In the genomic region with DNA sequence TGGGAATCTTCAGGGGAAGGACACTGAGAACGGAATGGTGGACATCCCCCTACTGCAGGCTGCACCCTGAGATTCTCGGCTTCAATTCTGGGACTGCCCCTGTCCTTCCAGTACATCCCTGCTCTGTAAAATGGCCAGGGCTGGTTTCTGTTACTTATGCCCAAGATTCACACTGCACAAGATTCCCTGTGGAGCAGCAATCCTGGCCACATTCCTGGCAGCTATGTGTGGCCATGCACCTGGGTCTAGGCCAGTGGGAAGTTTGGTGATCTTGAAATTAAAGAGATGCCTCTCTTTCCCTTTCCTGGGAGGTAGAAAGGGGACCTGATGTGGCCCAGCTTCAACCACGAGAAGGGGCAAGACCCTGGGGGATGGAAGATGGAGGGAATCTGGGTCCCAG, we compare ENCODE assay signal across 23 cellular contexts.
"Had no signal": no experiment of that assay in that cellular context is flagged by ENCODE, and none has a peak within 500 bp of the region (broad histone marks: within the 10 kb centered on the region; RNA-seq: fewer than 3 reads in every experiment).

No MANE protein-coding gene starts in this region.

- ATAC-seq: effector memory CD8-positive, alpha-beta T cell; foreskin keratinocyte; gastroesophageal sphincter; heart left ventricle; left cardiac atrium; left lung; left ventricle myocardium superior; lower lobe of right lung; mucosa of descending colon had no signal

- H3K9me3 ChIP-seq: esophagus muscularis mucosa, gastroesophageal sphincter, heart left ventricle, left lung, lower lobe of right lung, mucosa of descending colon had no signal

- H3K27ac Mint-ChIP-seq: dendritic cell treated with granulocyte-macrophage colony-stimulating factor and Interleukin-4, amounts not matched to agents 40 ng/mL and 50 ng/mL, for 4 days; mesothelial cell of epicardium had no signal

- H2AFZ ChIP-seq: hepatocyte had no signal

- H3K4me2 ChIP-seq: hepatocyte had no signal

- DNase-seq: cortex of kidney; effector CD8-positive, alpha-beta T cell; effector memory CD8-positive, alpha-beta T cell; foreskin keratinocyte; heart left ventricle; hypothalamus; left lung; left ventricle myocardium superior; lower lobe of right lung; mesenchymal stem cell; mucosa of descending colon; naive B cell had no signal

- H3K36me3 ChIP-seq: heart left ventricle, left lung, lower lobe of right lung had no signal

- H3K4me1 ChIP-seq: gastroesophageal sphincter, left lung, lower lobe of right lung had no signal

- H3K4me3 ChIP-seq: esophagus muscularis mucosa, gastroesophageal sphincter, heart left ventricle, hepatocyte, left lung, lower lobe of right lung, mucosa of descending colon had no signal

- FAIRE-seq: colon, endothelial cell of umbilical vein, frontal cortex, islet of Langerhans, keratinocyte had no signal

- H3K9me3 Mint-ChIP-seq: dendritic cell treated with granulocyte-macrophage colony-stimulating factor and Interleukin-4, amounts not matched to agents 40 ng/mL and 50 ng/mL, for 4 days; effector memory CD8-positive, alpha-beta T cell; mesothelial cell of epicardium; naive B cell had no signal

- H3K79me2 ChIP-seq: hepatocyte had no signal

- H3K27ac ChIP-seq: esophagus muscularis mucosa, foreskin keratinocyte, gastroesophageal sphincter, heart left ventricle, hepatocyte, left lung, lower lobe of right lung had no signal

- H3K4me3 Mint-ChIP-seq: dendritic cell treated with granulocyte-macrophage colony-stimulating factor and Interleukin-4, amounts not matched to agents 40 ng/mL and 50 ng/mL, for 4 days; mesothelial cell of epicardium had no signal

- H3K27me3 ChIP-seq: esophagus muscularis mucosa, foreskin keratinocyte, gastroesophageal sphincter, hepatocyte, left lung had no signal
